Comparison of ENCODE assay signal across 8 cellular contexts in genomic region chr1:7703321-7704213, GRCh38.
A peak's percentile ranks its signal among the peaks of the same experiment; 100 is the strongest.
DNase-seq lines count a peak whose midpoint lies in the region; ATAC-seq and TF ChIP-seq lines count a peak whose summit lies in the region.

No MANE protein-coding gene starts in this region.

- H3K27ac ChIP-seq in body of pancreas (no peak overlapping the region), uterus (peak overlapping the region in 1 of 2 donors; percentile 36), osteoblast (ENCODE audit: low read depth, low read length) (no peak overlapping the region)

- DNase-seq in COR-L47 (lab: John Stamatoyannopoulos, UW) (peak; percentile 46), NCI-H146 treated with DMSO at 0.1 percent for 48 hours (lab: John Stamatoyannopoulos, UW; ENCODE audit: unreplicated experiment) (peak; percentile 3), body of pancreas (peak in 3 of 4 donors; percentile 19 to 35 (median 20)), naive B cell (no peak), uterus (no peak), OCI-M2 (lab: John Stamatoyannopoulos, UW; ENCODE audit: unreplicated experiment) (no peak), osteoblast (ENCODE audit: insufficient read length, low spot score, missing footprints) (no peak)

- H3K4me3 ChIP-seq in body of pancreas (no peak overlapping the region), uterus (peak overlapping the region in 1 of 2 donors; percentile 17), osteoblast (ENCODE audit: insufficient read depth, low read length) (no peak overlapping the region)

- H3K4me3 Mint-ChIP-seq in naive B cell: peak overlapping the region; percentile 80 to 92 (median 86)

- H3K4me2 ChIP-seq in osteoblast (ENCODE audit: insufficient read depth, low read length): no peak overlapping the region

- intact Hi-C loops in body of pancreas (cut with DNase I): no loop called here
- intact Hi-C loops in uterus (cut with DNase I; ENCODE audit: low total_unique reads): no loop called here

- peak overlapping the region in 4 of 6 donors; percentile 8 to 74 (median 40) for H3K27ac Mint-ChIP-seq in naive B cell

- H3K27me3 ChIP-seq in body of pancreas: no peaks in the 10 kb centered on the region
- no peaks in the 10 kb centered on the region for H3K27me3 ChIP-seq in uterus
- peaks cover 55% of the 10 kb centered on the region for H3K27me3 ChIP-seq in osteoblast (ENCODE audit: insufficient read depth, low read length)

- H3K4me1 ChIP-seq in body of pancreas (peaks cover 14% of the 10 kb centered on the region), uterus (peaks cover 0 to 7% of the 10 kb centered on the region in 2 donors), osteoblast (ENCODE audit: insufficient read depth, low read length) (no peaks in the 10 kb centered on the region)

- H3K9me3 ChIP-seq in body of pancreas (no peaks in the 10 kb centered on the region), uterus (no peaks in the 10 kb centered on the region), osteoblast (ENCODE audit: low read depth, low read length) (no peaks in the 10 kb centered on the region)

- ATAC-seq in body of pancreas: peak; percentile 25
- peak; percentile 28 to 30 for ATAC-seq in naive B cell (ENCODE audit: low read depth in 2 of 2)
- ATAC-seq in GM21381 (IDR thresholded peaks at IDR 0.05; ENCODE audit: unreplicated experiment): no peak

- H3K36me3 ChIP-seq in body of pancreas (replicated peaks in 1 of 2; ENCODE audit: insufficient read depth in 1 of 2, low read depth in 2 of 2): no peaks in the 10 kb centered on the region
- H3K36me3 ChIP-seq in uterus: no peaks in the 10 kb centered on the region
- no peaks in the 10 kb centered on the region for H3K36me3 ChIP-seq in osteoblast (ENCODE audit: insufficient read depth, low read length)

- H3K79me2 ChIP-seq in osteoblast (ENCODE audit: insufficient read depth, low read length): no peaks in the 10 kb centered on the region

- no peak for TF ChIP-seq CTCF in body of pancreas (IDR thresholded peaks at IDR 0.05)
- no peak for TF ChIP-seq CTCF in uterus (IDR thresholded peaks at IDR 0.05)
- no peak for TF ChIP-seq CTCF in osteoblast (IDR thresholded peaks at IDR 0.05; ENCODE audit: extremely low read depth, low read depth, low read length)

- H2AFZ ChIP-seq in osteoblast (ENCODE audit: low read length): no peak overlapping the region

- peaks cover 0 to 2% (median 0%) of the 10 kb centered on the region in 7 donors for H3K9me3 Mint-ChIP-seq in naive B cell

- H3K4me1 Mint-ChIP-seq in naive B cell: peaks cover 6 to 10% (median 8%) of the 10 kb centered on the region in 3 donors

- H3K36me3 Mint-ChIP-seq in naive B cell: no peaks in the 10 kb centered on the region

- H4K20me1 ChIP-seq in osteoblast (ENCODE audit: insufficient read depth, low read length): no peaks in the 10 kb centered on the region

- TF ChIP-seq POLR2A in body of pancreas (IDR thresholded peaks at IDR 0.05) (no peak), uterus (IDR thresholded peaks at IDR 0.05) (no peak)

- H3K27me3 Mint-ChIP-seq in naive B cell: peaks cover 17 to 56% (median 17%) of the 10 kb centered on the region in 3 donors

- 8 to 14% methylated on average over 28 to 50 of the region's 60 CpGs for WGBS in body of pancreas, 2 donors

Comparison
In these comparisons a context has a peak if more than half of its experiments do, and no peak if none do; other contexts are left out.
1. DNase-seq: peak in COR-L47 (single experiment), NCI-H146 treated with DMSO at 0.1 percent for 48 hours (single experiment) and body of pancreas (3 of 4); none in naive B cell (single experiment), uterus (0 of 2), OCI-M2 (single experiment) and osteoblast (single experiment).